ENCODE assay signal across 1 cellular context in the genomic region with DNA sequence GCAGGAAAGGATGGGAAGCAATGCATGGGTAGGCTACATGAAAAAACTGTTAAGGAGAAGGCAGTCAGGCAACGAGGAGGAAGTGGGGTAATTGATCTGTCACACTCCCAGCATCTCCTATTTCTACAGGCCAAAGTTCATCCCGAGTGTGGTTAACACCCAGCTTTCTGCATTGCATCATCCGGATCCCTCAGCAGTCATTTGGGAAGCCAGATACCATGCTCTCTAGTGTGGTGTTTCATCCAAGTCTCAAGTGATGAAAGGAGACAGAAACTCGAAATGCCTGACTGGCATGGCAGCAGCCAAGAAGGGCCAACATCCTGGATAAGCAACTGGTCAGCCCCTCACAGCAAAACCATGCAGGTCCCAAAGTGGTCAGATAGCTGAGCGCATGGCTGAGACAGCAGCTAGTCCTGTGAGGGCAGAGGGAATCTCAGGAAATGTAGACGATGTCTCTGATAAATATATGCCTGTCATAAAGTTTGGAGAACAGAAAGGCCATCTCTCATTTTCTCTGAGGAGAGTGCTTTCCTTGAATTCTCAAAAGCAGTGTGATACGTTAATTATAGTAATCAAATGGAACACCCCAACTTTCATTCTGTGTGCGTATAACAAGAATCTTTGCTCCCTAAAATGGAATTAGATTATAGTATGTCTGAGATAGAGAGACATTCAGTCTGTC.
A peak's percentile ranks its signal among the peaks of the same experiment; 100 is the strongest.
TF ChIP-seq lines count a peak whose summit lies in the region.

No MANE protein-coding gene starts in this region.

TF ChIP-seq in HepG2, 621 proteins besides CTCF, POLR2A, EP300 and RAD21 (continued from another document and continues in another):
- TF ChIP-seq, protein P1, sequence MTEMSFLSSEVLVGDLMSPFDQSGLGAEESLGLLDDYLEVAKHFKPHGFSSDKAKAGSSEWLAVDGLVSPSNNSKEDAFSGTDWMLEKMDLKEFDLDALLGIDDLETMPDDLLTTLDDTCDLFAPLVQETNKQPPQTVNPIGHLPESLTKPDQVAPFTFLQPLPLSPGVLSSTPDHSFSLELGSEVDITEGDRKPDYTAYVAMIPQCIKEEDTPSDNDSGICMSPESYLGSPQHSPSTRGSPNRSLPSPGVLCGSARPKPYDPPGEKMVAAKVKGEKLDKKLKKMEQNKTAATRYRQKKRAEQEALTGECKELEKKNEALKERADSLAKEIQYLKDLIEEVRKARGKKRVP (CRISPR knock-in tag; IDR thresholded peaks at IDR 0.05): peak; percentile 97 to 100
- no peak for TF ChIP-seq CC2D1A (CRISPR knock-in tag; IDR thresholded peaks at IDR 0.05)
- peak; percentile 60; the same call in 1 of the 2 replicates for TF ChIP-seq ZNF687 (CRISPR knock-in tag; IDR thresholded peaks at IDR 0.05)
- TF ChIP-seq IKZF1 (IDR thresholded peaks at IDR 0.05): no peak
- no peak; the same call in 1 of the 2 replicates for TF ChIP-seq SRY (CRISPR knock-in tag; IDR thresholded peaks at IDR 0.05)
- peak; percentile 29 for TF ChIP-seq YY1 (IDR thresholded peaks at IDR 0.05; ENCODE audit: insufficient read depth, insufficient replicate concordance, low read depth, low read length)
- 0 out of 2 replicates have a peak, but pooled peaks have one; percentile 19 for TF ChIP-seq ZNF761 (CRISPR knock-in tag; conservative IDR thresholded peaks at IDR 0.05)
- peak; percentile 90 for TF ChIP-seq KLF11 (CRISPR knock-in tag; IDR thresholded peaks at IDR 0.05)
- no peak for TF ChIP-seq ZNF879 (CRISPR knock-in tag; IDR thresholded peaks at IDR 0.05)
- TF ChIP-seq ZNF773 (CRISPR knock-in tag; IDR thresholded peaks at IDR 0.05; ENCODE audit: borderline replicate concordance): no peak
- TF ChIP-seq HDAC6 (IDR thresholded peaks at IDR 0.05; ENCODE audit: low read depth, low read length): no peak
- TF ChIP-seq ZNF543 (CRISPR knock-in tag; IDR thresholded peaks at IDR 0.05): peak; percentile 55; the same call in 1 of the 2 replicates
- no peak for TF ChIP-seq FOXA1 (IDR thresholded peaks at IDR 0.05)
- peak; percentile 70; the same call in 1 of the 2 replicates for TF ChIP-seq FOXA1 (CRISPR knock-in tag; IDR thresholded peaks at IDR 0.05)
- TF ChIP-seq ZNF841 (CRISPR knock-in tag; IDR thresholded peaks at IDR 0.05; ENCODE audit: borderline replicate concordance): no peak
- no peak for TF ChIP-seq AGO1 (IDR thresholded peaks at IDR 0.05; ENCODE audit: low read depth, low read length, poor library complexity, severe bottlenecking)
- TF ChIP-seq MIER3 (CRISPR knock-in tag; IDR thresholded peaks at IDR 0.05; ENCODE audit: borderline replicate concordance): peak; percentile 97; the same call in 1 of the 2 replicates
- no peak for TF ChIP-seq ZNF850 (CRISPR knock-in tag; conservative IDR thresholded peaks at IDR 0.05)
- TF ChIP-seq XBP1 (CRISPR knock-in tag; IDR thresholded peaks at IDR 0.05): no peak
- TF ChIP-seq NFAT5 (CRISPR knock-in tag; IDR thresholded peaks at IDR 0.05): no peak
- TF ChIP-seq DNMT3B (CRISPR knock-in tag; conservative IDR thresholded peaks at IDR 0.05): peak; percentile 87; the same call in 1 of the 2 replicates
- no peak for TF ChIP-seq ZNF549 (CRISPR knock-in tag; IDR thresholded peaks at IDR 0.05)
- TF ChIP-seq KAT8 (CRISPR knock-in tag; IDR thresholded peaks at IDR 0.05): peak; percentile 83
- TF ChIP-seq, protein P2, sequence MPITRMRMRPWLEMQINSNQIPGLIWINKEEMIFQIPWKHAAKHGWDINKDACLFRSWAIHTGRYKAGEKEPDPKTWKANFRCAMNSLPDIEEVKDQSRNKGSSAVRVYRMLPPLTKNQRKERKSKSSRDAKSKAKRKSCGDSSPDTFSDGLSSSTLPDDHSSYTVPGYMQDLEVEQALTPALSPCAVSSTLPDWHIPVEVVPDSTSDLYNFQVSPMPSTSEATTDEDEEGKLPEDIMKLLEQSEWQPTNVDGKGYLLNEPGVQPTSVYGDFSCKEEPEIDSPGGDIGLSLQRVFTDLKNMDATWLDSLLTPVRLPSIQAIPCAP (CRISPR knock-in tag; IDR thresholded peaks at IDR 0.05; ENCODE audit: low read depth): peak; percentile 48; the same call in 1 of the 2 replicates
- no peak for TF ChIP-seq ZNF44 (CRISPR knock-in tag; IDR thresholded peaks at IDR 0.05)
- 0 out of 2 replicates have a peak, but pooled peaks have one; percentile 67 for TF ChIP-seq ZNF567 (CRISPR knock-in tag; IDR thresholded peaks at IDR 0.05; ENCODE audit: borderline replicate concordance)
- no peak for TF ChIP-seq RORA (CRISPR knock-in tag; IDR thresholded peaks at IDR 0.05)
- peak; percentile 80 for TF ChIP-seq NR2F6 (IDR thresholded peaks at IDR 0.05)
- TF ChIP-seq NR2F6 (CRISPR knock-in tag; IDR thresholded peaks at IDR 0.05): peak; percentile 89
- no peak for TF ChIP-seq ZNF737 (CRISPR knock-in tag; IDR thresholded peaks at IDR 0.05; ENCODE audit: borderline replicate concordance)
- peak in 1 of 2 experiments; percentile 78; a peak in 1 of 4 replicates for TF ChIP-seq REST (IDR thresholded peaks at IDR 0.05; ENCODE audit: borderline replicate concordance in 1 of 2, low read depth in 1 of 2, low read length in 2 of 2)
- TF ChIP-seq, protein P3, sequence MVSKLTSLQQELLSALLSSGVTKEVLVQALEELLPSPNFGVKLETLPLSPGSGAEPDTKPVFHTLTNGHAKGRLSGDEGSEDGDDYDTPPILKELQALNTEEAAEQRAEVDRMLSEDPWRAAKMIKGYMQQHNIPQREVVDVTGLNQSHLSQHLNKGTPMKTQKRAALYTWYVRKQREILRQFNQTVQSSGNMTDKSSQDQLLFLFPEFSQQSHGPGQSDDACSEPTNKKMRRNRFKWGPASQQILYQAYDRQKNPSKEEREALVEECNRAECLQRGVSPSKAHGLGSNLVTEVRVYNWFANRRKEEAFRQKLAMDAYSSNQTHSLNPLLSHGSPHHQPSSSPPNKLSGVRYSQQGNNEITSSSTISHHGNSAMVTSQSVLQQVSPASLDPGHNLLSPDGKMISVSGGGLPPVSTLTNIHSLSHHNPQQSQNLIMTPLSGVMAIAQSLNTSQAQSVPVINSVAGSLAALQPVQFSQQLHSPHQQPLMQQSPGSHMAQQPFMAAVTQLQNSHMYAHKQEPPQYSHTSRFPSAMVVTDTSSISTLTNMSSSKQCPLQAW (CRISPR knock-in tag; IDR thresholded peaks at IDR 0.05): 0 out of 2 replicates have a peak, but pooled peaks have one; percentile 49
- no peak for TF ChIP-seq BATF2 (CRISPR knock-in tag; IDR thresholded peaks at IDR 0.05)
- peak; percentile 89 for TF ChIP-seq ZNF574 (CRISPR knock-in tag; IDR thresholded peaks at IDR 0.05)
- no peak for TF ChIP-seq ZNF576 (CRISPR knock-in tag; IDR thresholded peaks at IDR 0.05)
